22 cellular contexts compared by ENCODE assay signal in the genomic region with DNA sequence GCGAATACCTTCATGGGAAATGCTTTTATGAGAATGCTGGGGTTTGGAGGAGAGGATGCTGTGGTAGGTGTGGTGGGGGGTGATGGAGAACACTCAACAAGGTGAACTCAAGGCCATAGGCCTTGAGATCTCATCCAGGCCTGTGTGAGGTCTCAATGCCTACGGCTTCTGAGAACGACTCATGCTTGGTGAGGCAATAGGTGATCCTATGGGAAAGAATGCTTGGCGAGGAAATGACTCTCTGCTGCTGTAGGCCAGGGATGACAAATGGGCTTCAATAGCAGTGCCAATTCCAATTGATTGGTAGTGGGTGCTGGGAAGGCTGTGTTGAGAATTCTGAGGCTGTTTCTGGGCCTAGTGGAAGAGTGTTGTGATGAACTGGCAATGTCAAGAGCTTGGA.
A peak's percentile ranks its signal among the peaks of the same experiment; 100 is the strongest.
DNase-seq lines count a peak whose midpoint lies in the region; ATAC-seq and TF ChIP-seq lines count a peak whose summit lies in the region.
"Had no signal": no experiment of that assay in that cellular context is flagged by ENCODE, and none has a peak within 500 bp of the region (broad histone marks: within the 10 kb centered on the region; RNA-seq: fewer than 3 reads in every experiment).

No MANE protein-coding gene starts in this region.

- H3K9me3 Mint-ChIP-seq in glutamatergic neuron (ENCODE audit: unreplicated experiment) = peaks cover 17% of the 10 kb centered on the region
- H3K9me3 Mint-ChIP-seq in activated CD8-positive, alpha-beta memory T cell treated with anti-CD3 and anti-CD28 coated beads, Interleukin-2, amount 10 ng/mL, durations not matched to agents 7 days and 5 days (ENCODE audit: low read depth) = no peaks in the 10 kb centered on the region
- H3K9me3 Mint-ChIP-seq: activated CD4-positive, alpha-beta T cell treated with anti-CD3 and anti-CD28 coated beads, Interleukin-2, amount 10 ng/mL, durations not matched to agents 24 days and 14 days had no signal

- no peak overlapping the region for H3K9ac ChIP-seq in mammary epithelial cell (ENCODE audit: insufficient read depth, low read length)
- H3K9ac ChIP-seq: KMS-11 had no signal

- dilution Hi-C loops in mammary epithelial cell (cut with HindIII; ENCODE audit: low sequenced_read_pairs) = no loop called here

- H3K27me3 Mint-ChIP-seq in glutamatergic neuron (ENCODE audit: unreplicated experiment) = peaks cover 12% of the 10 kb centered on the region
- H3K27me3 Mint-ChIP-seq in activated CD8-positive, alpha-beta memory T cell treated with anti-CD3 and anti-CD28 coated beads, Interleukin-2, amount 10 ng/mL, durations not matched to agents 7 days and 5 days = no peaks in the 10 kb centered on the region
- H3K27me3 Mint-ChIP-seq: activated CD4-positive, alpha-beta T cell treated with anti-CD3 and anti-CD28 coated beads, Interleukin-2, amount 10 ng/mL, durations not matched to agents 24 days and 14 days had no signal

- no peaks in the 10 kb centered on the region for H4K20me1 ChIP-seq in mammary epithelial cell (ENCODE audit: insufficient read depth, low read length)

- in situ Hi-C loops in mammary epithelial cell (cut with MboI; ENCODE audit: low sequenced_read_pairs in 2 of 2) = no loop called here

- intact Hi-C loops in mammary epithelial cell (cut with micrococcal nuclease) = no loop called here

- DNase-seq in HS-5 (ENCODE audit: low read depth) (peak; percentile 77), mammary epithelial cell (peak; percentile 21), glutamatergic neuron (no peak), ureter (ENCODE audit: low spot score) (no peak)
- no peak for DNase-seq in activated CD8-positive, alpha-beta memory T cell treated with anti-CD3 and anti-CD28 coated beads, Interleukin-2, amount 10 ng/mL, durations not matched to agents 7 days and 5 days
- DNase-seq in stimulated activated CD4-positive, alpha-beta T cell treated with anti-CD3 and anti-CD28 coated beads, Interleukin-4, amount 100 ng/mL, for 1 hour = no peak
- DNase-seq: activated CD4-positive, alpha-beta T cell treated with anti-CD3 and anti-CD28 coated beads, Interleukin-2, amount 10 ng/mL, durations not matched to agents 24 days and 14 days; anterior cingulate cortex; C1 segment of cervical spinal cord; DMS 273 treated with DMSO at 0.1 percent for 48 hours; effector memory CD4-positive, alpha-beta T cell; HFFc6; left colon; NCI-H1092; NCI-H2029 treated with DMSO at 0.1 percent for 48 hours; NCI-H510A; NK-92 treated with Interleukin-12 subunit alpha and Interleukin-12 subunit beta, amount 100 ng/mL, for 24 hours; RPMI8226 had no signal

- peaks cover 57% of the 10 kb centered on the region for H3K4me1 Mint-ChIP-seq in glutamatergic neuron (ENCODE audit: low read depth, unreplicated experiment)
- no peaks in the 10 kb centered on the region for H3K4me1 Mint-ChIP-seq in activated CD8-positive, alpha-beta memory T cell treated with anti-CD3 and anti-CD28 coated beads, Interleukin-2, amount 10 ng/mL, durations not matched to agents 7 days and 5 days
- H3K4me1 Mint-ChIP-seq: activated CD4-positive, alpha-beta T cell treated with anti-CD3 and anti-CD28 coated beads, Interleukin-2, amount 10 ng/mL, durations not matched to agents 24 days and 14 days had no signal

- no peaks in the 10 kb centered on the region for H3K36me3 ChIP-seq in ACC112 (ENCODE audit: insufficient read depth, low read length)
- H3K36me3 ChIP-seq in mammary epithelial cell (ENCODE audit: insufficient read depth, low read length) = no peaks in the 10 kb centered on the region
- H3K36me3 ChIP-seq: vagina had no signal

- H3K36me3 Mint-ChIP-seq in glutamatergic neuron (ENCODE audit: unreplicated experiment) = peaks cover 9% of the 10 kb centered on the region
- H3K36me3 Mint-ChIP-seq in activated CD8-positive, alpha-beta memory T cell treated with anti-CD3 and anti-CD28 coated beads, Interleukin-2, amount 10 ng/mL, durations not matched to agents 7 days and 5 days = no peaks in the 10 kb centered on the region

- H3K27ac ChIP-seq in ACC112 (ENCODE audit: low read depth, low read length) (peak overlapping the region; percentile 44; the same call in 1 of the 2 replicates), mammary epithelial cell (ENCODE audit: insufficient read depth, low read depth, low read length) (no peak overlapping the region)
- H3K27ac ChIP-seq: KMS-11, vagina had no signal

- BruUV-seq in mammary epithelial cell (replicated peaks; lab: Mats Ljungman, UMichigan) = no TSS peak

- TF ChIP-seq CTCF in mammary epithelial cell (conservative IDR thresholded peaks at IDR 0.05 in 1 of 2, IDR thresholded peaks at IDR 0.05 in 1 of 2; ENCODE audit: extremely low read depth in 1 of 2, insufficient read depth in 1 of 2, low read depth in 1 of 2, low read length in 2 of 2) (no peak), glutamatergic neuron (IDR thresholded peaks at IDR 0.05; ENCODE audit: partially characterized antibody, unreplicated experiment) (no peak)

- no peaks in the 10 kb centered on the region for H3K79me2 ChIP-seq in ACC112 (ENCODE audit: control insufficient read depth, insufficient read depth, low read length, unreplicated experiment)
- H3K79me2 ChIP-seq in mammary epithelial cell (ENCODE audit: insufficient read depth, low read length) = no peaks in the 10 kb centered on the region

- H3K4me3 ChIP-seq in ACC112 (ENCODE audit: low read depth, low read length) (no peak overlapping the region), mammary epithelial cell (replicated peaks in 1 of 3; ENCODE audit: insufficient read depth in 1 of 3, low read depth in 2 of 3, low read length in 3 of 3) (no peak overlapping the region)
- H3K4me3 ChIP-seq: vagina had no signal

- no peak overlapping the region for H3K4me3 Mint-ChIP-seq in glutamatergic neuron (ENCODE audit: unreplicated experiment)
- H3K4me3 Mint-ChIP-seq in activated CD8-positive, alpha-beta memory T cell treated with anti-CD3 and anti-CD28 coated beads, Interleukin-2, amount 10 ng/mL, durations not matched to agents 7 days and 5 days = no peak overlapping the region
- H3K4me3 Mint-ChIP-seq: activated CD4-positive, alpha-beta T cell treated with anti-CD3 and anti-CD28 coated beads, Interleukin-2, amount 10 ng/mL, durations not matched to agents 24 days and 14 days; HFFc6 had no signal

- H2AFZ ChIP-seq in ACC112 (ENCODE audit: low read length, unreplicated experiment) (no peak overlapping the region), mammary epithelial cell (ENCODE audit: low read depth, low read length) (no peak overlapping the region)

- H3K27me3 ChIP-seq in ACC112 (ENCODE audit: insufficient read depth, low read length) (no peaks in the 10 kb centered on the region), mammary epithelial cell (ENCODE audit: insufficient read depth, low read length) (no peaks in the 10 kb centered on the region)
- H3K27me3 ChIP-seq: vagina had no signal

- ATAC-seq in activated CD8-positive, alpha-beta memory T cell treated with anti-CD3 and anti-CD28 coated beads, Interleukin-2, amount 10 ng/mL, durations not matched to agents 7 days and 5 days = no peak
- ATAC-seq in HG03354 (IDR thresholded peaks at IDR 0.05; ENCODE audit: poor library complexity, severe bottlenecking, unreplicated experiment) = no peak
- ATAC-seq: left colon had no signal

- no peak overlapping the region for H3K4me2 ChIP-seq in mammary epithelial cell (ENCODE audit: insufficient read depth, low read depth, low read length)
- H3K4me2 ChIP-seq: KMS-11 had no signal

- WGBS in mammary epithelial cell (ENCODE audit: low coverage, missing lambda C conversion rate) = 32% methylated on average over 4 of the region's 4 CpGs

- peak overlapping the region; percentile 78 for H3K27ac Mint-ChIP-seq in glutamatergic neuron (ENCODE audit: unreplicated experiment)
- no peak overlapping the region for H3K27ac Mint-ChIP-seq in activated CD8-positive, alpha-beta memory T cell treated with anti-CD3 and anti-CD28 coated beads, Interleukin-2, amount 10 ng/mL, durations not matched to agents 7 days and 5 days
- H3K27ac Mint-ChIP-seq: activated CD4-positive, alpha-beta T cell treated with anti-CD3 and anti-CD28 coated beads, Interleukin-2, amount 10 ng/mL, durations not matched to agents 24 days and 14 days; HFFc6 had no signal

- CTCF ChIA-PET in mammary epithelial cell (lab: Charles Lee; ENCODE audit: low non-redundant PET) = no interaction called here
- CTCF ChIA-PET in activated CD8-positive, alpha-beta memory T cell treated with anti-CD3 and anti-CD28 coated beads, Interleukin-2, amount 10 ng/mL, durations not matched to agents 7 days and 5 days (lab: Charles Lee) = no interaction called here

- H3K9me3 ChIP-seq in mammary epithelial cell (replicated peaks; ENCODE audit: insufficient read depth, low read length) = no peaks in the 10 kb centered on the region
- H3K9me3 ChIP-seq: vagina had no signal

- H3K4me1 ChIP-seq in ACC112 (ENCODE audit: control insufficient read depth, insufficient read depth, low read length, unreplicated experiment) (peaks cover 19% of the 10 kb centered on the region), mammary epithelial cell (ENCODE audit: insufficient read depth, low read length) (no peaks in the 10 kb centered on the region)

Comparison
In these comparisons a context has a peak if more than half of its experiments do, and no peak if none do; other contexts are left out.
1. DNase-seq: peak in HS-5 (single experiment) and mammary epithelial cell (single experiment); none in glutamatergic neuron (single experiment), ureter (single experiment), activated CD8-positive, alpha-beta memory T cell treated with anti-CD3 and anti-CD28 coated beads, Interleukin-2, amount 10 ng/mL, durations not matched to agents 7 days and 5 days (single experiment) and stimulated activated CD4-positive, alpha-beta T cell treated with anti-CD3 and anti-CD28 coated beads, Interleukin-4, amount 100 ng/mL, for 1 hour (single experiment).